15 cellular contexts compared by ENCODE assay signal in genomic region chr15:87874896-87875661, GRCh38.
DNase-seq lines count a peak whose midpoint lies in the region; FAIRE-seq and TF ChIP-seq lines count a peak whose summit lies in the region.
"Had no signal": no experiment of that assay in that cellular context is flagged by ENCODE, and none has a peak within 500 bp of the region (broad histone marks: within the 10 kb centered on the region; RNA-seq: fewer than 3 reads in every experiment).

No MANE protein-coding gene starts in this region.

- FAIRE-seq in urothelium cell line (lab: Jason Lieb, UNC), result no peak
- FAIRE-seq: GM12878 had no signal

- no peaks in the 10 kb centered on the region for H3K9me3 ChIP-seq in AG04450 (ENCODE audit: control insufficient read depth, insufficient read depth, low read length)
- H3K9me3 ChIP-seq in H9 (ENCODE audit: control insufficient read depth, low read depth, low read length), result no peaks in the 10 kb centered on the region
- H3K9me3 ChIP-seq in endodermal cell (ENCODE audit: control insufficient read depth, low read length), result no peaks in the 10 kb centered on the region
- H3K9me3 ChIP-seq in esophagus muscularis mucosa, result no peaks in the 10 kb centered on the region
- no peaks in the 10 kb centered on the region; the same call in 1 of the 2 replicates for H3K9me3 ChIP-seq in PC-9 (ENCODE audit: insufficient read depth, low read depth)
- H3K9me3 ChIP-seq: tibial artery had no signal

- H3F3A ChIP-seq in PC-9 (ENCODE audit: insufficient read depth, low read depth), result no peaks in the 10 kb centered on the region

- no peak overlapping the region for H3K14ac ChIP-seq in H9 (ENCODE audit: insufficient read depth, low read length)

- H3K4me3 ChIP-seq in AG04450 (ENCODE audit: low read depth, low read length) (no peak overlapping the region), endodermal cell (ENCODE audit: low read length) (no peak overlapping the region), esophagus muscularis mucosa (no peak overlapping the region), PC-9 (no peak overlapping the region)
- H3K4me3 ChIP-seq: GM12878, tibial artery had no signal

- H2BK20ac ChIP-seq in H9 (ENCODE audit: low read depth, low read length, poor library complexity, severe bottlenecking), result no peak overlapping the region

- no peaks in the 10 kb centered on the region; the same call in none of the 2 replicates for H3K27me3 Mint-ChIP-seq in H9 (ENCODE audit: low read depth)
- H3K27me3 Mint-ChIP-seq in endodermal cell (ENCODE audit: insufficient read depth), result peaks cover 65% of the 10 kb centered on the region
- H3K27me3 Mint-ChIP-seq: B cell had no signal

- H2AFZ ChIP-seq in H9 (ENCODE audit: low read length) (no peak overlapping the region), PC-9 (no peak overlapping the region)

- no CpG with 5 or more reads among the region's 10 CpGs for WGBS in H9 (ENCODE audit: extremely low coverage, insufficient read length, low lambda C conversion rate)
- WGBS in endodermal cell (ENCODE audit: insufficient coverage in 1 of 2, insufficient read length in 1 of 2), 2 experiments, result 60 to 78% methylated on average over 1 to 10 of the region's 10 CpGs
- 50% methylated on average over 8 of the region's 10 CpGs for WGBS in esophagus muscularis mucosa

- H2BK5ac ChIP-seq in H9 (ENCODE audit: insufficient read length, low read length), result no peak overlapping the region

- H3K4ac ChIP-seq in H9 (ENCODE audit: low read depth, low read length), result no peak overlapping the region

- no peak overlapping the region for H3K23ac ChIP-seq in H9 (ENCODE audit: insufficient read length, low read depth, low read length)

- intact Hi-C loops in esophagus muscularis mucosa (cut with DNase I), result no loop called here
- intact Hi-C loops in PC-9 (cut with micrococcal nuclease; ENCODE audit: unreplicated experiment), result no loop called here

- TF ChIP-seq EP300 in esophagus muscularis mucosa (IDR thresholded peaks at IDR 0.05), result no peak

- TF ChIP-seq CTCF in AG04450 (IDR thresholded peaks at IDR 0.05; ENCODE audit: low read depth, low read length) (no peak), H9 (conservative IDR thresholded peaks at IDR 0.05) (no peak), endodermal cell (conservative IDR thresholded peaks at IDR 0.05) (no peak), esophagus muscularis mucosa (IDR thresholded peaks at IDR 0.05) (no peak), PC-9 (conservative IDR thresholded peaks at IDR 0.05) (no peak)

- TF ChIP-seq POLR2A in esophagus muscularis mucosa (IDR thresholded peaks at IDR 0.05; ENCODE audit: low read depth), result no peak

- no peaks in the 10 kb centered on the region for H3K9me3 Mint-ChIP-seq in H9
- H3K9me3 Mint-ChIP-seq in endodermal cell, result no peaks in the 10 kb centered on the region
- H3K9me3 Mint-ChIP-seq: activated T-helper 17 cell treated with anti-CD3 and anti-CD28 coated beads, Interleukin-2, amount 50 U/mL, for 72 hours; nephron had no signal

- no peak overlapping the region for H3T11ph ChIP-seq in H9 (ENCODE audit: low read length)

- no peaks in the 10 kb centered on the region for H3K23me2 ChIP-seq in H9 (ENCODE audit: insufficient read length, low read depth, low read length, poor library complexity, severe bottlenecking)

- POLR2A ChIA-PET in AG04450 (lab: Yijun Ruan, JAX) (no interaction called here), PC-9 (lab: Charles Lee; ENCODE audit: unreplicated experiment) (no interaction called here)

- no peaks in the 10 kb centered on the region for H3K79me2 ChIP-seq in H9 (ENCODE audit: insufficient read depth, low read length)
- no peaks in the 10 kb centered on the region for H3K79me2 ChIP-seq in PC-9 (ENCODE audit: low read depth)

- H3K27me3 ChIP-seq in AG04450 (ENCODE audit: control insufficient read depth, insufficient read depth, low read length), result no peaks in the 10 kb centered on the region
- no peaks in the 10 kb centered on the region for H3K27me3 ChIP-seq in H9 (ENCODE audit: insufficient read depth, low read length)
- H3K27me3 ChIP-seq in endodermal cell (ENCODE audit: control insufficient read depth, insufficient read depth, low read length, poor library complexity, severe bottlenecking), result peaks cover 28% of the 10 kb centered on the region
- no peaks in the 10 kb centered on the region for H3K27me3 ChIP-seq in esophagus muscularis mucosa
- no peaks in the 10 kb centered on the region for H3K27me3 ChIP-seq in PC-9 (ENCODE audit: insufficient read depth, low read depth)
- H3K27me3 ChIP-seq: tibial artery had no signal

- no peak overlapping the region for H4K5ac ChIP-seq in H9 (ENCODE audit: insufficient read length, low read depth, low read length)

- H2BK120ac ChIP-seq in H9 (ENCODE audit: low read depth, low read length, poor library complexity, severe bottlenecking), result no peak overlapping the region

- H2BK15ac ChIP-seq in H9 (ENCODE audit: low read depth, low read length), result no peak overlapping the region

- no peaks in the 10 kb centered on the region for H3K79me1 ChIP-seq in H9 (ENCODE audit: insufficient read depth, low read depth, low read length, poor library complexity, severe bottlenecking)

- H2BK12ac ChIP-seq in H9 (ENCODE audit: insufficient read length, low read depth, low read length), result no peak overlapping the region

- CTCF ChIA-PET in AG04450 (lab: Charles Lee), result interaction anchor here (0.6 kb wide), 2 partner anchors 21 to 25 kb away, joined by 3 read pairs; no protein-coding TSS in a partner anchor
- CTCF ChIA-PET in PC-9 (lab: Charles Lee), result no interaction called here

- H3K4me2 ChIP-seq in H9 (ENCODE audit: insufficient read depth, insufficient read length, low read length) (no peak overlapping the region), PC-9 (no peak overlapping the region)

- no TSS peak for BruUV-seq in PC-9 (replicated peaks; lab: Mats Ljungman, UMichigan)

- no peaks in the 10 kb centered on the region for H3K36me3 Mint-ChIP-seq in H9 (ENCODE audit: insufficient read depth in 1 of 3, low read depth in 3 of 3)
- H3K36me3 Mint-ChIP-seq in endodermal cell (ENCODE audit: low read depth), result no peaks in the 10 kb centered on the region

- no peak overlapping the region for H3K18ac ChIP-seq in H9 (ENCODE audit: insufficient read length, low read depth, low read length)

- no peak overlapping the region for H3K27ac Mint-ChIP-seq in H9
- H3K27ac Mint-ChIP-seq in endodermal cell, result no peak overlapping the region
- H3K27ac Mint-ChIP-seq: activated T-helper 17 cell treated with anti-CD3 and anti-CD28 coated beads, Interleukin-2, amount 50 U/mL, for 72 hours; B cell; nephron had no signal

- H3K4me3 Mint-ChIP-seq in H9 (no peak overlapping the region), endodermal cell (no peak overlapping the region)
- H3K4me3 Mint-ChIP-seq: activated T-helper 17 cell treated with anti-CD3 and anti-CD28 coated beads, Interleukin-2, amount 50 U/mL, for 72 hours; B cell; nephron had no signal

- no peak overlapping the region for H3K56ac ChIP-seq in H9 (ENCODE audit: insufficient read length, low read depth, low read length)

- H4K91ac ChIP-seq in H9 (ENCODE audit: insufficient read length, low read depth, low read length), result no peak overlapping the region

- H3K36me3 ChIP-seq in endodermal cell (ENCODE audit: control insufficient read depth, insufficient read depth, low read length) (no peaks in the 10 kb centered on the region), esophagus muscularis mucosa (no peaks in the 10 kb centered on the region), PC-9 (ENCODE audit: low read depth) (no peaks in the 10 kb centered on the region)

- no peaks in the 10 kb centered on the region for H3K9me2 ChIP-seq in PC-9 (ENCODE audit: insufficient read depth)

- no peak overlapping the region for H2AK5ac ChIP-seq in H9 (ENCODE audit: insufficient read length, low read length)

- H4K20me1 ChIP-seq in H9 (ENCODE audit: control insufficient read depth, insufficient read depth, insufficient read length), result no peaks in the 10 kb centered on the region
- H4K20me1 ChIP-seq in PC-9 (ENCODE audit: insufficient read depth), result no peaks in the 10 kb centered on the region

- H3K9ac ChIP-seq in H9 (ENCODE audit: extremely low read depth, insufficient read length, low read length), result no peak overlapping the region
- no peak overlapping the region for H3K9ac ChIP-seq in endodermal cell (ENCODE audit: extremely low read depth, low read length, poor library complexity, severe bottlenecking)

- H3K27ac ChIP-seq in AG04450 (ENCODE audit: low read depth, low read length) (peak overlapping the region; percentile 39), H9 (ENCODE audit: insufficient read length, low read depth, low read length) (no peak overlapping the region), endodermal cell (ENCODE audit: low read depth, low read length) (peak overlapping the region; percentile 14), esophagus muscularis mucosa (replicated peaks in 1 of 4) (no peak overlapping the region), PC-9 (no peak overlapping the region)
- H3K27ac ChIP-seq: tibial artery had no signal

- no peaks in the 10 kb centered on the region for H3K4me1 ChIP-seq in H9 (ENCODE audit: insufficient read depth, low read length)
- H3K4me1 ChIP-seq in endodermal cell (ENCODE audit: control insufficient read depth, insufficient read depth, low read length), result no peaks in the 10 kb centered on the region
- no peaks in the 10 kb centered on the region for H3K4me1 ChIP-seq in esophagus muscularis mucosa
- H3K4me1 ChIP-seq in PC-9 (replicated peaks; ENCODE audit: insufficient read depth), result no peaks in the 10 kb centered on the region

- H4K8ac ChIP-seq in H9 (replicated peaks; ENCODE audit: insufficient read length, low read depth, low read length), result no peak overlapping the region

- DNase-seq in AG04450 (ENCODE audit: low read depth, low spot score), result peak; percentile 26
- DNase-seq in H9, result peak; percentile 52
- peak; percentile 66 for DNase-seq in endodermal cell
- peak; percentile 55 for DNase-seq in midbrain (lab: John Stamatoyannopoulos, UW)
- DNase-seq in esophagus muscularis mucosa (ENCODE audit: extremely low spot score), result no peak
- no peak for DNase-seq in PC-9
- DNase-seq in urothelium cell line (ENCODE audit: low spot score), result no peak
- DNase-seq in NCI-H1436 (lab: John Stamatoyannopoulos, UW), result no peak
- DNase-seq: activated CD4-positive, CD25-positive, alpha-beta regulatory T cell; NCI-H1694 treated with DMSO at 0.1 percent for 48 hours had no signal

- peaks cover 3 to 6% of the 10 kb centered on the region in 2 experiments; a peak in 3 of 4 replicates for H3K4me1 Mint-ChIP-seq in H9
- H3K4me1 Mint-ChIP-seq in endodermal cell, result peaks cover 9% of the 10 kb centered on the region
- H3K4me1 Mint-ChIP-seq: activated T-helper 17 cell treated with anti-CD3 and anti-CD28 coated beads, Interleukin-2, amount 50 U/mL, for 72 hours; B cell had no signal

Comparison
In these comparisons a context has a peak if more than half of its experiments do, and no peak if none do; other contexts are left out.
1. DNase-seq: peak in AG04450 (single experiment), H9 (single experiment), endodermal cell (single experiment) and midbrain (single experiment); none in esophagus muscularis mucosa (single experiment), PC-9 (0 of 2), urothelium cell line (single experiment) and NCI-H1436 (single experiment).
2. H3K27ac ChIP-seq: peak in AG04450 (single experiment) and endodermal cell (single experiment); none in H9 (single experiment), esophagus muscularis mucosa (0 of 4) and PC-9 (single experiment).